16 cellular contexts compared by ENCODE assay signal in genomic region chr6:148818939-148819575, GRCh38.
A peak's percentile ranks its signal among the peaks of the same experiment; 100 is the strongest.
DNase-seq lines count a peak whose midpoint lies in the region; ATAC-seq and TF ChIP-seq lines count a peak whose summit lies in the region.
"Had no signal": no experiment of that assay in that cellular context is flagged by ENCODE, and none has a peak within 500 bp of the region (broad histone marks: within the 10 kb centered on the region; RNA-seq: fewer than 3 reads in every experiment).

No MANE protein-coding gene starts in this region.

- H3K36me3 ChIP-seq in HUES48 (ENCODE audit: control insufficient read depth, insufficient read depth, low read length) (no peaks in the 10 kb centered on the region), smooth muscle cell (ENCODE audit: low read depth) (no peaks in the 10 kb centered on the region), aorta (ENCODE audit: control insufficient read depth in 1 of 2, insufficient read depth in 2 of 2, low read length in 1 of 2) (no peaks in the 10 kb centered on the region)
- H3K36me3 ChIP-seq: left lung had no signal

- peaks cover 77% of the 10 kb centered on the region for H3K79me2 ChIP-seq in smooth muscle cell (ENCODE audit: low read depth)

- no peaks in the 10 kb centered on the region for H3K9me3 ChIP-seq in HUES48 (ENCODE audit: control insufficient read depth, insufficient read depth, low read length)
- no peaks in the 10 kb centered on the region for H3K9me3 ChIP-seq in smooth muscle cell (replicated peaks; ENCODE audit: low read depth)
- no peaks in the 10 kb centered on the region for H3K9me3 ChIP-seq in aorta (ENCODE audit: control insufficient read depth, low read length)
- H3K9me3 ChIP-seq: psoas muscle had no signal

- H3K4me3 Mint-ChIP-seq in brain = peak overlapping the region in 4 of 5 experiments; percentile 22 to 66 (median 51)
- H3K4me3 Mint-ChIP-seq: activated T-cell treated with anti-CD3 and anti-CD28 coated beads, Interleukin-2, amount 50 U/mL, for 24 hours had no signal

- no peaks in the 10 kb centered on the region for H3K27me3 Mint-ChIP-seq in brain
- H3K27me3 Mint-ChIP-seq: activated T-cell treated with anti-CD3 and anti-CD28 coated beads, Interleukin-2, amount 50 U/mL, for 24 hours had no signal

- WGBS in smooth muscle cell (ENCODE audit: low lambda C conversion rate) = 42% methylated on average over 7 of the region's 7 CpGs
- 78 to 92% methylated on average over 7 of the region's 7 CpGs for WGBS in aorta, 2 donors

- H3K9me3 Mint-ChIP-seq in brain = peaks cover 6 to 15% (median 11%) of the 10 kb centered on the region in 5 experiments

- peak overlapping the region; percentile 94 for H3K27ac ChIP-seq in HUES48 (ENCODE audit: low read depth, low read length)
- no peak overlapping the region for H3K27ac ChIP-seq in smooth muscle cell (ENCODE audit: low read depth)
- H3K27ac ChIP-seq in aorta (ENCODE audit: low read depth in 1 of 2, low read length in 2 of 2) = no peak overlapping the region
- H3K27ac ChIP-seq: left lung, psoas muscle had no signal

- no peak overlapping the region for H2AFZ ChIP-seq in smooth muscle cell (ENCODE audit: low read depth)

- H3K27me3 ChIP-seq in HUES48 (ENCODE audit: control insufficient read depth, insufficient read depth, low read length) = no peaks in the 10 kb centered on the region
- no peaks in the 10 kb centered on the region for H3K27me3 ChIP-seq in smooth muscle cell (ENCODE audit: low read depth)
- H3K27me3 ChIP-seq in aorta (ENCODE audit: control insufficient read depth in 1 of 2, insufficient read depth in 2 of 2, low read length in 1 of 2) = no peaks in the 10 kb centered on the region
- H3K27me3 ChIP-seq: left lung had no signal

- H3K9ac ChIP-seq in HUES48 (ENCODE audit: low read depth, low read length) (no peak overlapping the region), smooth muscle cell (ENCODE audit: low read depth) (no peak overlapping the region)

- peak overlapping the region in 3 of 5 experiments; percentile 16 to 61 (median 55) for H3K27ac Mint-ChIP-seq in brain
- H3K27ac Mint-ChIP-seq: activated naive CD4-positive, alpha-beta T cell treated with anti-CD3 and anti-CD28 coated beads, Interleukin-2, amount 50 U/mL, for 72 hours; activated T-cell treated with anti-CD3 and anti-CD28 coated beads, Interleukin-2, amount 50 U/mL, for 24 hours had no signal

- no peaks in the 10 kb centered on the region for H3F3A ChIP-seq in smooth muscle cell (ENCODE audit: low read depth)

- H3K4me2 ChIP-seq in smooth muscle cell = peak overlapping the region; percentile 28

- peaks cover 10% of the 10 kb centered on the region for H3K36me3 Mint-ChIP-seq in brain

- H4K20me1 ChIP-seq in smooth muscle cell (ENCODE audit: low read depth) = peaks cover 43% of the 10 kb centered on the region

- TF ChIP-seq CTCF in brain (conservative IDR thresholded peaks at IDR 0.05) (no peak), smooth muscle cell (IDR thresholded peaks at IDR 0.05; ENCODE audit: borderline replicate concordance, insufficient read depth, poor library complexity, severe bottlenecking) (no peak)

- peaks cover 43% of the 10 kb centered on the region for H3K4me1 Mint-ChIP-seq in brain

- H3K4me3 ChIP-seq in HUES48 (ENCODE audit: low read depth, low read length) (peak overlapping the region; percentile 35), smooth muscle cell (no peak overlapping the region), aorta (ENCODE audit: low read length in 2 of 2) (no peak overlapping the region)
- H3K4me3 ChIP-seq: left lung, psoas muscle had no signal

- intact Hi-C loops in aorta (cut with DNase I) = no loop called here

- H3K4me1 ChIP-seq in HUES48 (ENCODE audit: control insufficient read depth, insufficient read depth, low read length) (peaks cover 52% of the 10 kb centered on the region), smooth muscle cell (ENCODE audit: low read depth) (peaks cover 28% of the 10 kb centered on the region), aorta (ENCODE audit: control insufficient read depth in 1 of 2, insufficient read depth in 2 of 2, low read length in 2 of 2) (peaks cover 0 to 5% of the 10 kb centered on the region in 2 donors)
- H3K4me1 ChIP-seq: left lung, psoas muscle had no signal

- ATAC-seq in aorta (ENCODE audit: low FRiP score) = no peak
- no peak for ATAC-seq in HG02981 (IDR thresholded peaks at IDR 0.05; ENCODE audit: unreplicated experiment)
- ATAC-seq: activated naive CD4-positive, alpha-beta T cell treated with anti-CD3 and anti-CD28 coated beads, Interleukin-2, amount 50 U/mL, for 72 hours; left lung; psoas muscle had no signal

- DNase-seq in iPS-NIHi11 (ENCODE audit: low spot score) (peak; percentile 55), smooth muscle cell (lab: John Stamatoyannopoulos, UW; ENCODE audit: unreplicated experiment) (no peak), NCI-H345 (lab: John Stamatoyannopoulos, UW) (no peak), aorta (no peak)
- DNase-seq: activated CD4-positive, alpha-beta T cell treated with anti-CD3 and anti-CD28 coated beads, Interleukin-2, amount 50 U/mL, for 4 hours; activated T-cell treated with anti-CD3 and anti-CD28 coated beads, Interleukin-2, amount 50 U/mL, for 24 hours; central memory CD4-positive, alpha-beta T cell; IMR-90; left lung; NCI-H1048; psoas muscle; substantia nigra had no signal
